In the genomic region with DNA sequence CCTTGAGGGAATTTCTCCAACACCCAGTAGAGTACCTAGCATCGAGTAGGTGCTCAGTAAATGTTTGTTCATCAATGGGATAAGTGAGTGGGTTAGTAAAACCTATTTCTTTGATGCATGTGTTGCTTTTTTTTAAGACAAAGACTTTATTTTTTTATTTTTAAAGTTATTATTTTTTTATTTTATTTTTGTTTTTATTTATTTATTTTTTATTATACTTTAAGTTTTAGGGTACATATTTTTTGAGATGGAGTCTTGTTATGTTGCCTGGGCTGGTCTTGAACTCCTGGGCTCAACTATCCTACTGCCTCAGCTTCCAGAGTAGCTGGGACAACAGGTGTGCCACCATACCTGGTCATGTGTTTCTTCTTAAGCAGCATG, we compare ENCODE assay signal across 20 cellular contexts. TPM values are rescaled to one million over a fixed set of nuclear protein-coding genes. Genes with fewer than 3 reads are reported as not detected.
DNase-seq lines count a peak whose midpoint lies in the region; ATAC-seq, FAIRE-seq and TF ChIP-seq lines count a peak whose summit lies in the region.
"Had no signal": no experiment of that assay in that cellular context is flagged by ENCODE, and none has a peak within 500 bp of the region (broad histone marks: within the 10 kb centered on the region; RNA-seq: fewer than 3 reads in every experiment).

No MANE protein-coding gene starts in this region.

- no peak overlapping the region for H3K27ac ChIP-seq in coronary artery
- H3K27ac ChIP-seq: A549, upper lobe of right lung had no signal

- POLR2A ChIA-PET in MCF 10A (lab: Yijun Ruan, JAX), result no interaction called here

- H3K9me3 ChIP-seq in T-helper 17 cell (ENCODE audit: control insufficient read depth, low read length, poor library complexity, severe bottlenecking), result no peaks in the 10 kb centered on the region
- H3K9me3 ChIP-seq: A549, BE2C, upper lobe of right lung had no signal

- intact Hi-C loops in activated naive CD4-positive, alpha-beta T cell treated with anti-CD3 and anti-CD28 coated beads for 36 hours (cut with micrococcal nuclease), result loop anchor here (5.0 kb wide), 2 partner anchors 184 to 266 kb away; no protein-coding TSS in a partner anchor
- intact Hi-C loops in MCF 10A (cut with micrococcal nuclease), result no loop called here

- TF ChIP-seq CTCF in MCF 10A (IDR thresholded peaks at IDR 0.05; ENCODE audit: unreplicated experiment) (no peak), coronary artery (IDR thresholded peaks at IDR 0.05) (no peak)

- FAIRE-seq in frontal cortex (lab: Jason Lieb, UNC), result peak; percentile 77
- FAIRE-seq: A549 had no signal

- H3K9me3 Mint-ChIP-seq in activated naive CD4-positive, alpha-beta T cell treated with anti-CD3 and anti-CD28 coated beads for 36 hours, result no peaks in the 10 kb centered on the region
- H3K9me3 Mint-ChIP-seq in activated naive CD4-positive, alpha-beta T cell treated with anti-CD3 and anti-CD28 coated beads, Interleukin-2, amount 50 U/mL, for 72 hours, result peaks cover 0 to 1% of the 10 kb centered on the region in 2 donors
- H3K9me3 Mint-ChIP-seq in stimulated activated naive CD8-positive, alpha-beta T cell treated with anti-CD3 and anti-CD28 coated beads, Interleukin-15, amount 100 ng/mL, for 72 hours, result no peaks in the 10 kb centered on the region
- no peaks in the 10 kb centered on the region for H3K9me3 Mint-ChIP-seq in MCF 10A (ENCODE audit: unreplicated experiment)
- H3K9me3 Mint-ChIP-seq: activated naive CD4-positive, alpha-beta T cell treated with anti-CD3 and anti-CD28 coated beads, Interleukin-2, amount 10 ng/mL, durations not matched to agents 7 days and 5 days had no signal

- H3K27me3 Mint-ChIP-seq in activated naive CD4-positive, alpha-beta T cell treated with anti-CD3 and anti-CD28 coated beads for 36 hours (ENCODE audit: low read depth), result peaks cover 3% of the 10 kb centered on the region
- H3K27me3 Mint-ChIP-seq in T-helper 17 cell, result no peaks in the 10 kb centered on the region
- H3K27me3 Mint-ChIP-seq in stimulated activated naive CD8-positive, alpha-beta T cell treated with anti-CD3 and anti-CD28 coated beads, Interleukin-15, amount 100 ng/mL, for 72 hours, result peaks cover 6% of the 10 kb centered on the region
- peaks cover 32% of the 10 kb centered on the region for H3K27me3 Mint-ChIP-seq in MCF 10A (ENCODE audit: insufficient read depth, unreplicated experiment)

- no peak for ATAC-seq in activated naive CD4-positive, alpha-beta T cell treated with anti-CD3 and anti-CD28 coated beads, Interleukin-2, amount 50 U/mL, for 72 hours
- ATAC-seq in T-helper 17 cell, result no peak
- no peak for ATAC-seq in stimulated activated naive CD8-positive, alpha-beta T cell treated with anti-CD3 and anti-CD28 coated beads, Interleukin-15, amount 100 ng/mL, for 72 hours
- ATAC-seq: A549 had no signal

- DNase-seq in activated naive CD4-positive, alpha-beta T cell treated with anti-CD3 and anti-CD28 coated beads for 36 hours, result no peak
- DNase-seq in activated naive CD4-positive, alpha-beta T cell treated with anti-CD3 and anti-CD28 coated beads, Interleukin-2, amount 50 U/mL, for 72 hours (ENCODE audit: low spot score in 2 of 2), result no peak
- no peak for DNase-seq in T-helper 17 cell
- DNase-seq in frontal cortex (ENCODE audit: low spot score in 2 of 2), result no peak
- DNase-seq in stimulated activated naive CD8-positive, alpha-beta T cell treated with anti-CD3 and anti-CD28 coated beads, Interleukin-15, amount 100 ng/mL, for 72 hours, result no peak
- DNase-seq in MCF 10A (ENCODE audit: unreplicated experiment), result no peak
- DNase-seq in foreskin melanocyte, result no peak
- DNase-seq in coronary artery (ENCODE audit: low spot score), result no peak
- DNase-seq: activated CD4-positive, CD25-positive, alpha-beta regulatory T cell; activated CD8-positive, alpha-beta memory T cell treated with anti-CD3 and anti-CD28 coated beads for 24 hours; activated naive CD4-positive, alpha-beta T cell treated with anti-CD3 and anti-CD28 coated beads, Interleukin-2, amount 10 ng/mL, durations not matched to agents 7 days and 5 days; BE2C; HCEC 1CT; IMR-90; mesenchymal stem cell; NCI-H1436 treated with DMSO at 0.1 percent for 48 hours; NCI-H526; stimulated activated CD4-positive, alpha-beta T cell treated with anti-CD3 and anti-CD28 coated beads, Interleukin-12 subunit alpha, Interleukin-12 subunit beta, amount 100 ng/mL, for 4 hours; upper lobe of right lung had no signal

- H3K4me3 Mint-ChIP-seq in activated naive CD4-positive, alpha-beta T cell treated with anti-CD3 and anti-CD28 coated beads for 36 hours, result no peak overlapping the region
- H3K4me3 Mint-ChIP-seq in T-helper 17 cell, result no peak overlapping the region
- peak overlapping the region; percentile 3 to 11 for H3K4me3 Mint-ChIP-seq in stimulated activated naive CD8-positive, alpha-beta T cell treated with anti-CD3 and anti-CD28 coated beads, Interleukin-15, amount 100 ng/mL, for 72 hours
- H3K4me3 Mint-ChIP-seq in MCF 10A (ENCODE audit: unreplicated experiment), result no peak overlapping the region
- H3K4me3 Mint-ChIP-seq: activated naive CD4-positive, alpha-beta T cell treated with anti-CD3 and anti-CD28 coated beads, Interleukin-2, amount 10 ng/mL, durations not matched to agents 7 days and 5 days had no signal

- H3K4me3 ChIP-seq in coronary artery, result no peak overlapping the region
- H3K4me3 ChIP-seq: A549, upper lobe of right lung had no signal

- peak overlapping the region; percentile 46 for H3K27ac Mint-ChIP-seq in activated naive CD4-positive, alpha-beta T cell treated with anti-CD3 and anti-CD28 coated beads for 36 hours
- peak overlapping the region in 1 of 2 donors; percentile 35 for H3K27ac Mint-ChIP-seq in activated naive CD4-positive, alpha-beta T cell treated with anti-CD3 and anti-CD28 coated beads, Interleukin-2, amount 50 U/mL, for 72 hours
- H3K27ac Mint-ChIP-seq in T-helper 17 cell (peak overlapping the region; percentile 46), MCF 10A (ENCODE audit: low read depth, unreplicated experiment) (no peak overlapping the region)
- no peak overlapping the region for H3K27ac Mint-ChIP-seq in stimulated activated naive CD8-positive, alpha-beta T cell treated with anti-CD3 and anti-CD28 coated beads, Interleukin-15, amount 100 ng/mL, for 72 hours

- BruUV-seq in MCF 10A (replicated peaks; lab: Mats Ljungman, UMichigan), result no TSS peak

- peaks cover 40% of the 10 kb centered on the region for H3K4me1 Mint-ChIP-seq in activated naive CD4-positive, alpha-beta T cell treated with anti-CD3 and anti-CD28 coated beads for 36 hours (ENCODE audit: low read depth)
- peaks cover 26% of the 10 kb centered on the region for H3K4me1 Mint-ChIP-seq in T-helper 17 cell
- peaks cover 55% of the 10 kb centered on the region for H3K4me1 Mint-ChIP-seq in stimulated activated naive CD8-positive, alpha-beta T cell treated with anti-CD3 and anti-CD28 coated beads, Interleukin-15, amount 100 ng/mL, for 72 hours
- H3K4me1 Mint-ChIP-seq in MCF 10A (ENCODE audit: insufficient read depth, unreplicated experiment), result no peaks in the 10 kb centered on the region

- CTCF ChIA-PET in activated naive CD4-positive, alpha-beta T cell treated with anti-CD3 and anti-CD28 coated beads for 36 hours (lab: Charles Lee), result interaction anchor here (1.2 to 2.0 kb wide), 2 partner anchors 54 to 55 kb away, joined by 3 to 4 read pairs; no protein-coding TSS in a partner anchor
- CTCF ChIA-PET in MCF 10A (lab: Yijun Ruan, JAX), result no interaction called here

- H3K36me3 Mint-ChIP-seq in activated naive CD4-positive, alpha-beta T cell treated with anti-CD3 and anti-CD28 coated beads for 36 hours (ENCODE audit: low read depth), result no peaks in the 10 kb centered on the region
- H3K36me3 Mint-ChIP-seq in activated naive CD4-positive, alpha-beta T cell treated with anti-CD3 and anti-CD28 coated beads, Interleukin-2, amount 50 U/mL, for 72 hours, result no peaks in the 10 kb centered on the region
- H3K36me3 Mint-ChIP-seq in T-helper 17 cell (ENCODE audit: low read depth) (no peaks in the 10 kb centered on the region), MCF 10A (ENCODE audit: insufficient read depth, unreplicated experiment) (no peaks in the 10 kb centered on the region)
- H3K36me3 Mint-ChIP-seq: activated naive CD4-positive, alpha-beta T cell treated with anti-CD3 and anti-CD28 coated beads, Interleukin-2, amount 10 ng/mL, durations not matched to agents 7 days and 5 days had no signal

RNA-seq across cellular contexts. Expression of a gene that starts 20.8 kb away (rescaled TPM):
- total RNA-seq in activated naive CD4-positive, alpha-beta T cell treated with anti-CD3 and anti-CD28 coated beads for 36 hours, result 1 to 10 TPM in 1 of 2 experiments, under 1 TPM in 1; 0.77 to 1.1 TPM
- 1 to 10 TPM in 1 of 2 donors, under 1 TPM in 1; 0.88 to 1.4 TPM for total RNA-seq in activated naive CD4-positive, alpha-beta T cell treated with anti-CD3 and anti-CD28 coated beads, Interleukin-2, amount 50 U/mL, for 72 hours
- total RNA-seq in T-helper 17 cell (10 to 100 TPM; 18.0 to 34.8 TPM), frontal cortex (1.6 TPM), MCF 10A (2022) (not detected in 2 replicates)

Comparison
In these comparisons a context has a peak if more than half of its experiments do, and no peak if none do; other contexts are left out.
1. H3K27ac Mint-ChIP-seq: peak in activated naive CD4-positive, alpha-beta T cell treated with anti-CD3 and anti-CD28 coated beads for 36 hours (single experiment) and T-helper 17 cell (single experiment); none in stimulated activated naive CD8-positive, alpha-beta T cell treated with anti-CD3 and anti-CD28 coated beads, Interleukin-15, amount 100 ng/mL, for 72 hours (0 of 2) and MCF 10A (single experiment).
2. H3K4me3 Mint-ChIP-seq: peak in stimulated activated naive CD8-positive, alpha-beta T cell treated with anti-CD3 and anti-CD28 coated beads, Interleukin-15, amount 100 ng/mL, for 72 hours (2 of 2); none in activated naive CD4-positive, alpha-beta T cell treated with anti-CD3 and anti-CD28 coated beads for 36 hours (single experiment), T-helper 17 cell (single experiment) and MCF 10A (single experiment).